17 cellular contexts compared by ENCODE assay signal in genomic region chr11:108322666-108323065, GRCh38.
"Had no signal": no experiment of that assay in that cellular context is flagged by ENCODE, and none has a peak within 500 bp of the region (broad histone marks: within the 10 kb centered on the region; RNA-seq: fewer than 3 reads in every experiment).

No MANE protein-coding gene starts in this region.

- H3K4me3 Mint-ChIP-seq: activated naive CD4-positive, alpha-beta T cell treated with anti-CD3 and anti-CD28 coated beads, Interleukin-2, amount 10 ng/mL, durations not matched to agents 7 days and 5 days; effector memory CD8-positive, alpha-beta T cell; nephron; stimulated activated naive CD8-positive, alpha-beta T cell treated with anti-CD3 and anti-CD28 coated beads, Interleukin-15, amount 100 ng/mL, for 72 hours had no signal

- H3K27me3 ChIP-seq: suprapubic skin, transverse colon, uterus had no signal

- H3K4me1 ChIP-seq: lower lobe of right lung, transverse colon, uterus had no signal

- H3K36me3 ChIP-seq: uterus had no signal

- H3K4me3 ChIP-seq: lower lobe of right lung, suprapubic skin, transverse colon, uterus had no signal

- ATAC-seq: effector memory CD8-positive, alpha-beta T cell; lower lobe of right lung; stimulated activated naive CD8-positive, alpha-beta T cell treated with anti-CD3 and anti-CD28 coated beads, Interleukin-15, amount 100 ng/mL, for 72 hours had no signal

- H3K9me3 ChIP-seq: lower lobe of right lung, suprapubic skin, transverse colon, uterus had no signal

- H3K27ac ChIP-seq: lower lobe of right lung, suprapubic skin, transverse colon, uterus had no signal

- H3K27ac Mint-ChIP-seq: activated naive CD4-positive, alpha-beta T cell treated with anti-CD3 and anti-CD28 coated beads, Interleukin-2, amount 10 ng/mL, durations not matched to agents 7 days and 5 days; nephron had no signal

- H3K27me3 Mint-ChIP-seq: activated naive CD4-positive, alpha-beta T cell treated with anti-CD3 and anti-CD28 coated beads, Interleukin-2, amount 10 ng/mL, durations not matched to agents 7 days and 5 days; effector memory CD8-positive, alpha-beta T cell; stimulated activated naive CD8-positive, alpha-beta T cell treated with anti-CD3 and anti-CD28 coated beads, Interleukin-15, amount 100 ng/mL, for 72 hours had no signal

- H3K4me1 Mint-ChIP-seq: activated naive CD4-positive, alpha-beta T cell treated with anti-CD3 and anti-CD28 coated beads, Interleukin-2, amount 10 ng/mL, durations not matched to agents 7 days and 5 days; nephron had no signal

- H3K9me3 Mint-ChIP-seq: activated naive CD4-positive, alpha-beta T cell treated with anti-CD3 and anti-CD28 coated beads, Interleukin-2, amount 10 ng/mL, durations not matched to agents 7 days and 5 days; effector memory CD8-positive, alpha-beta T cell; nephron; stimulated activated naive CD8-positive, alpha-beta T cell treated with anti-CD3 and anti-CD28 coated beads, Interleukin-15, amount 100 ng/mL, for 72 hours had no signal

- DNase-seq: activated CD4-positive, alpha-beta T cell treated with anti-CD3 and anti-CD28 coated beads, Interleukin-2, amount 50 U/mL, for 4 hours; activated naive CD4-positive, alpha-beta T cell treated with anti-CD3 and anti-CD28 coated beads, Interleukin-2, amount 10 ng/mL, durations not matched to agents 7 days and 5 days; amygdala; effector memory CD8-positive, alpha-beta T cell; foreskin melanocyte; hypothalamus; lower lobe of right lung; occipital lobe; retina; stimulated activated CD4-positive, alpha-beta T cell treated with anti-CD3 and anti-CD28 coated beads, Interleukin-12 subunit alpha, Interleukin-12 subunit beta, amount 100 ng/mL, for 4 hours; stimulated activated CD4-positive, alpha-beta T cell treated with anti-CD3 and anti-CD28 coated beads, Interleukin-2, amount 100 ng/mL, for 24 hours; stimulated activated naive CD8-positive, alpha-beta T cell treated with anti-CD3 and anti-CD28 coated beads, Interleukin-15, amount 100 ng/mL, for 72 hours; SW 1271; transverse colon; uterus had no signal
